In the genomic region with DNA sequence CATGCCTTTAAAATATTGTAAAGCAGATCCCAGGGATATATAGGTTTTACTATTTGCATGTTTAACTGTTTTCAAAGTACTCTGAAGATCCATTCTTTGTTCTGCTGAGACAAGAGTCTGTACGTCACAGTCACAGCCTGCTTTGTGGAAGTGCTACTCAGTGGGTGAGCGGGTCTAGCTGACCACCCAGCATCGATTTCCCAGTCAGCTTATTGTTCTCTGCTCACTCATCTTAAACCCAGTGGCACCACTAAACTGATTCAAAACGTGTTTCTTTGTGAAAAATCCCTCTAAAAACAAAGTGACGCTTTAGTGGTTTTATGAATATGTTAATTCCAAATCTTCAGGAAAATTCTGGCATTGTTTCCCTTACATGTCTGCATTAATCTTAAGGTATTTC, we compare ENCODE assay signal across 25 cellular contexts. TPM values are rescaled to one million over a fixed set of nuclear protein-coding genes. Genes with fewer than 3 reads are reported as not detected.
A peak's percentile ranks its signal among the peaks of the same experiment; 100 is the strongest.
DNase-seq lines count a peak whose midpoint lies in the region; ATAC-seq and TF ChIP-seq lines count a peak whose summit lies in the region.
"Had no signal": no experiment of that assay in that cellular context is flagged by ENCODE, and none has a peak within 500 bp of the region (broad histone marks: within the 10 kb centered on the region; RNA-seq: fewer than 3 reads in every experiment).

No MANE protein-coding gene starts in this region.

- no peak overlapping the region for H2BK15ac ChIP-seq in neuronal stem cell (ENCODE audit: low read length)

- no peak overlapping the region for H3K18ac ChIP-seq in neuronal stem cell (ENCODE audit: low read length)

- no peak overlapping the region for H3K23ac ChIP-seq in neuronal stem cell (ENCODE audit: low read depth, low read length, poor library complexity)

- no peak overlapping the region for H2AFZ ChIP-seq in neuronal stem cell (ENCODE audit: low read length)

- H3K27me3 ChIP-seq in right atrium auricular region (no peaks in the 10 kb centered on the region), liver (ENCODE audit: control insufficient read depth in 4 of 4, insufficient read depth in 4 of 4, low read length in 3 of 4) (no peaks in the 10 kb centered on the region), thyroid gland (no peaks in the 10 kb centered on the region), neuronal stem cell (ENCODE audit: control insufficient read depth in 3 of 3, insufficient read depth in 3 of 3, low read depth in 1 of 3, low read length in 3 of 3) (no peaks in the 10 kb centered on the region)
- H3K27me3 ChIP-seq: ascending aorta, BE2C, foreskin keratinocyte, uterus had no signal

- H2BK120ac ChIP-seq in neuronal stem cell (ENCODE audit: low read depth, low read length), result no peak overlapping the region

- DNase-seq in right atrium auricular region (ENCODE audit: low spot score) (no peak), Right ventricle myocardium inferior (ENCODE audit: missing footprints) (no peak), thyroid gland (peak in 1 of 2 donors; percentile 33), neuronal stem cell (ENCODE audit: low spot score) (no peak), H4 (ENCODE audit: low spot score) (no peak)
- DNase-seq: activated B cell treated with CpG ODN at 0.5 μM for 24 hours; activated CD4-positive, alpha-beta T cell treated with anti-CD3 and anti-CD28 coated beads, Interleukin-2, amount 50 U/mL, for 4 hours; activated CD8-positive, alpha-beta memory T cell treated with anti-CD3 and anti-CD28 coated beads, Interleukin-2, amount 50 U/mL, for 4 hours; BE2C; effector memory CD4-positive, alpha-beta T cell; foreskin keratinocyte; hippocampal formation; islet precursor cell; NCI-H187; NCI-H748 treated with DMSO at 0.1 percent for 48 hours; psoas muscle; stimulated activated CD4-positive, alpha-beta T cell treated with anti-CD3 and anti-CD28 coated beads, Interleukin-1b, Interleukin-23, amount 100 ng/mL, for 48 hours; uterus had no signal

- no peak overlapping the region for H3K4me2 ChIP-seq in neuronal stem cell (ENCODE audit: insufficient read depth, low read length, poor library complexity, severe bottlenecking)

- H4K8ac ChIP-seq in neuronal stem cell (ENCODE audit: low read depth, low read length), result no peak overlapping the region

- TF ChIP-seq CTCF in right atrium auricular region (IDR thresholded peaks at IDR 0.05) (no peak), liver (IDR thresholded peaks at IDR 0.05; ENCODE audit: low read depth, low read length, missing input control) (no peak), thyroid gland (IDR thresholded peaks at IDR 0.05) (no peak)

- H3K36me3 ChIP-seq in right atrium auricular region (no peaks in the 10 kb centered on the region), liver (ENCODE audit: control insufficient read depth in 4 of 4, insufficient read depth in 3 of 4, low read depth in 1 of 4, low read length in 3 of 4) (no peaks in the 10 kb centered on the region), thyroid gland (no peaks in the 10 kb centered on the region), neuronal stem cell (replicated peaks in 1 of 2; ENCODE audit: control insufficient read depth in 2 of 2, insufficient read depth in 2 of 2, low read length in 2 of 2) (peaks cover 0 to 5% of the 10 kb centered on the region in 2 donors)
- H3K36me3 ChIP-seq: ascending aorta, BE2C, uterus had no signal

- peaks cover 1% of the 10 kb centered on the region for H3K79me1 ChIP-seq in neuronal stem cell (ENCODE audit: low read depth, low read length)

- 58% methylated on average over 5 of the region's 5 CpGs for WGBS in liver
- WGBS in thyroid gland, 2 donors, result 42% methylated on average over 5 of the region's 5 CpGs
- WGBS in neuronal stem cell (ENCODE audit: extremely low coverage in 2 of 2, insufficient read length in 2 of 2, insufficient replicate concordance in 1 of 2), 2 donors, result no CpG with 5 or more reads among the region's 5 CpGs

- H3K4me1 ChIP-seq in right atrium auricular region (peaks cover 0 to 80% of the 10 kb centered on the region in 2 donors), liver (ENCODE audit: control insufficient read depth in 4 of 4, insufficient read depth in 4 of 4, low read length in 3 of 4) (peaks cover 13 to 88% (median 83%) of the 10 kb centered on the region in 4 donors), thyroid gland (peaks cover 92 to 93% of the 10 kb centered on the region in 2 donors), neuronal stem cell (ENCODE audit: control insufficient read depth in 2 of 2, insufficient read depth in 1 of 2, low read depth in 1 of 2, low read length in 2 of 2) (peaks cover 21 to 52% of the 10 kb centered on the region in 2 donors)
- H3K4me1 ChIP-seq: BE2C, foreskin keratinocyte, uterus had no signal

- H2BK12ac ChIP-seq in neuronal stem cell (ENCODE audit: low read length), result no peak overlapping the region

- no peaks in the 10 kb centered on the region for H3K9me3 ChIP-seq in right atrium auricular region
- H3K9me3 ChIP-seq in liver (ENCODE audit: control insufficient read depth in 4 of 4, low read length in 3 of 4), result no peaks in the 10 kb centered on the region
- no peaks in the 10 kb centered on the region for H3K9me3 ChIP-seq in thyroid gland
- peaks cover 0 to 8% of the 10 kb centered on the region in 2 donors for H3K9me3 ChIP-seq in neuronal stem cell (replicated peaks in 1 of 2; ENCODE audit: control insufficient read depth in 2 of 2, insufficient read depth in 1 of 2, low read depth in 1 of 2, low read length in 2 of 2)
- H3K9me3 ChIP-seq: ascending aorta, BE2C, psoas muscle, uterus had no signal

- peak overlapping the region in 1 of 2 donors; percentile 41 for H3K9ac ChIP-seq in liver (ENCODE audit: low read depth in 1 of 2, low read length in 2 of 2)
- no peak overlapping the region for H3K9ac ChIP-seq in neuronal stem cell (ENCODE audit: low read depth, low read length, poor library complexity)

- no peak overlapping the region for H3K4ac ChIP-seq in neuronal stem cell (ENCODE audit: low read length)

- no peak overlapping the region for H3K4me3 ChIP-seq in right atrium auricular region
- no peak overlapping the region for H3K4me3 ChIP-seq in liver (ENCODE audit: low read depth in 1 of 3, low read length in 3 of 3)
- no peak overlapping the region for H3K4me3 ChIP-seq in thyroid gland (replicated peaks in 1 of 3)
- no peak overlapping the region for H3K4me3 ChIP-seq in neuronal stem cell (ENCODE audit: low read length in 2 of 2)
- H3K4me3 ChIP-seq: ascending aorta, lung, psoas muscle, uterus had no signal

- H3K14ac ChIP-seq in neuronal stem cell (ENCODE audit: low read length), result no peak overlapping the region

- TF ChIP-seq RAD21 in liver (IDR thresholded peaks at IDR 0.05), result no peak

- no peak overlapping the region for H4K91ac ChIP-seq in neuronal stem cell (ENCODE audit: low read depth, low read length, poor library complexity)

- no peak overlapping the region for H2AK5ac ChIP-seq in neuronal stem cell (ENCODE audit: low read depth, low read length)

- H3K27ac ChIP-seq in right atrium auricular region (peak overlapping the region; percentile 22 to 46), cingulate gyrus (ENCODE audit: low read depth, low read length) (peak overlapping the region; percentile 25), liver (ENCODE audit: low read depth in 1 of 2, low read length in 2 of 2) (peak overlapping the region; percentile 88 to 94), thyroid gland (peak overlapping the region; percentile 30 to 98 (median 60)), neuronal stem cell (replicated peaks; ENCODE audit: low read length) (no peak overlapping the region)
- H3K27ac ChIP-seq: ascending aorta, foreskin keratinocyte, psoas muscle, uterus had no signal

- no peak for TF ChIP-seq POLR2A in thyroid gland (IDR thresholded peaks at IDR 0.05)

- no peak overlapping the region for H2BK5ac ChIP-seq in neuronal stem cell (ENCODE audit: low read length)

- intact Hi-C loops in Right ventricle myocardium inferior (cut with DNase I) (no loop called here), thyroid gland (cut with DNase I) (no loop called here)

- ATAC-seq in Right ventricle myocardium inferior, result no peak
- ATAC-seq in HG03039 (IDR thresholded peaks at IDR 0.05; ENCODE audit: unreplicated experiment), result no peak
- ATAC-seq: activated T-helper 17 cell treated with anti-CD3 and anti-CD28 coated beads, Interleukin-2, amount 50 U/mL, for 72 hours; esophagus mucosa; foreskin keratinocyte; psoas muscle had no signal

TF ChIP-seq in liver, 16 proteins besides CTCF, POLR2A, EP300 and RAD21:
- no peak for TF ChIP-seq TAF1 (conservative IDR thresholded peaks at IDR 0.05)
- no peak for TF ChIP-seq FOXA1 (IDR thresholded peaks at IDR 0.05)
- no peak for TF ChIP-seq NR2F2 (IDR thresholded peaks at IDR 0.05)
- TF ChIP-seq, protein P1, sequence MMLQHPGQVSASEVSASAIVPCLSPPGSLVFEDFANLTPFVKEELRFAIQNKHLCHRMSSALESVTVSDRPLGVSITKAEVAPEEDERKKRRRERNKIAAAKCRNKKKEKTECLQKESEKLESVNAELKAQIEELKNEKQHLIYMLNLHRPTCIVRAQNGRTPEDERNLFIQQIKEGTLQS (IDR thresholded peaks at IDR 0.05), result no peak
TF ChIP-seq in liver: peak in this region for 0.

RNA-seq across cellular contexts. Expression of gene PLPP3, which starts 12.4 kb away (rescaled TPM):
- total RNA-seq in right atrium auricular region (10 to 100 TPM; 83.1 to 94.1 TPM), Right ventricle myocardium inferior (143 TPM), liver (10 to 100 TPM; 63.9 to 91.2 TPM), thyroid gland (100 to 1,000 TPM; 257 to 764 (median 675) TPM)
- polyA plus RNA-seq in liver, result 10 to 100 TPM; 46.1 to 71.3 TPM
- polyA plus RNA-seq in neuronal stem cell (2013, experiment 1 of 2), result 30.5 TPM
- 31.6 TPM for polyA plus RNA-seq in neuronal stem cell (2013, experiment 2 of 2)
- 5.8 and 7.9 TPM in 2 replicates for total RNA-seq in H4 (2014; rRNA removed; shearing (Covaris generic))
- total RNA-seq: activated T-helper 17 cell treated with anti-CD3 and anti-CD28 coated beads, Interleukin-2, amount 50 U/mL, for 72 hours had no signal
